In genomic region chr4:91154041-91154440, GRCh38 we compare ENCODE assay signal across 2 cellular contexts.
DNase-seq lines count a peak whose midpoint lies in the region; TF ChIP-seq lines count a peak whose summit lies in the region.
"Not testable (repeated sequence)": the region's sequence is repeated elsewhere in the genome, so short reads cannot be mapped to it uniquely, and the experiment has no call there.

No MANE protein-coding gene starts in this region.

- H3K36me3 ChIP-seq in neuronal stem cell (replicated peaks in 1 of 2; ENCODE audit: control insufficient read depth in 2 of 2, insufficient read depth in 2 of 2, low read length in 2 of 2): not testable (repeated sequence)

- H3K4me3 ChIP-seq in neuronal stem cell (ENCODE audit: low read length in 2 of 2): not testable (repeated sequence)

- not testable (repeated sequence) for TF ChIP-seq CTCF in chondrocyte (IDR thresholded peaks at IDR 0.05)

- H2BK12ac ChIP-seq in neuronal stem cell (ENCODE audit: low read length): not testable (repeated sequence)

- H2BK120ac ChIP-seq in neuronal stem cell (ENCODE audit: low read depth, low read length): not testable (repeated sequence)

- WGBS in neuronal stem cell (ENCODE audit: extremely low coverage in 2 of 2, insufficient read length in 2 of 2, insufficient replicate concordance in 1 of 2), 2 donors: no CpG with 5 or more reads among the region's 4 CpGs

- not testable (repeated sequence) for H3K9ac ChIP-seq in neuronal stem cell (ENCODE audit: low read depth, low read length, poor library complexity)

- H3K27ac Mint-ChIP-seq in chondrocyte (ENCODE audit: unreplicated experiment): not testable (repeated sequence)

- H2BK5ac ChIP-seq in neuronal stem cell (ENCODE audit: low read length): not testable (repeated sequence)

- H3K27me3 Mint-ChIP-seq in chondrocyte (ENCODE audit: low read depth): not testable (repeated sequence)

- not testable (repeated sequence) for H3K27ac ChIP-seq in neuronal stem cell (replicated peaks; ENCODE audit: low read length)

- H3K9me3 ChIP-seq in neuronal stem cell (replicated peaks in 1 of 2; ENCODE audit: control insufficient read depth in 2 of 2, insufficient read depth in 1 of 2, low read depth in 1 of 2, low read length in 2 of 2): not testable (repeated sequence)

- not testable (repeated sequence) for H3K4me1 ChIP-seq in neuronal stem cell (ENCODE audit: control insufficient read depth in 2 of 2, insufficient read depth in 1 of 2, low read depth in 1 of 2, low read length in 2 of 2)

- peak overlapping the region; percentile 20 for H3K23ac ChIP-seq in neuronal stem cell (ENCODE audit: low read depth, low read length, poor library complexity)

- not testable (repeated sequence) for H3K4me3 Mint-ChIP-seq in chondrocyte (ENCODE audit: unreplicated experiment)

- H3K4ac ChIP-seq in neuronal stem cell (ENCODE audit: low read length): not testable (repeated sequence)

- not testable (repeated sequence) for H3K18ac ChIP-seq in neuronal stem cell (ENCODE audit: low read length)

- H3K36me3 Mint-ChIP-seq in chondrocyte (ENCODE audit: low read depth): not testable (repeated sequence)

- H4K8ac ChIP-seq in neuronal stem cell (ENCODE audit: low read depth, low read length): not testable (repeated sequence)

- not testable (repeated sequence) for H3K4me1 Mint-ChIP-seq in chondrocyte (ENCODE audit: low read depth)

- not testable (repeated sequence) for H4K91ac ChIP-seq in neuronal stem cell (ENCODE audit: low read depth, low read length, poor library complexity)

- DNase-seq in chondrocyte (ENCODE audit: low spot score): peak; percentile 61
- DNase-seq in neuronal stem cell (ENCODE audit: low spot score): not testable (repeated sequence)

- not testable (repeated sequence) for H3K27me3 ChIP-seq in neuronal stem cell (ENCODE audit: control insufficient read depth in 3 of 3, insufficient read depth in 3 of 3, low read depth in 1 of 3, low read length in 3 of 3)

- not testable (repeated sequence) for H2BK15ac ChIP-seq in neuronal stem cell (ENCODE audit: low read length)

- not testable (repeated sequence) for H3K79me1 ChIP-seq in neuronal stem cell (ENCODE audit: low read depth, low read length)

- H3K9me3 Mint-ChIP-seq in chondrocyte (ENCODE audit: low read depth): peaks cover 33% of the 10 kb centered on the region

- H2AFZ ChIP-seq in neuronal stem cell (ENCODE audit: low read length): not testable (repeated sequence)

- not testable (repeated sequence) for H2AK5ac ChIP-seq in neuronal stem cell (ENCODE audit: low read depth, low read length)

- H3K4me2 ChIP-seq in neuronal stem cell (ENCODE audit: insufficient read depth, low read length, poor library complexity, severe bottlenecking): not testable (repeated sequence)

- not testable (repeated sequence) for H3K14ac ChIP-seq in neuronal stem cell (ENCODE audit: low read length)
